ENCODE assay signal across 25 cellular contexts in genomic region chr5:10465726-10466125, GRCh38. TPM values are rescaled to one million over a fixed set of nuclear protein-coding genes. Genes with fewer than 3 reads are reported as not detected.
"Had no signal": no experiment of that assay in that cellular context is flagged by ENCODE, and none has a peak within 500 bp of the region (broad histone marks: within the 10 kb centered on the region; RNA-seq: fewer than 3 reads in every experiment).

No MANE protein-coding gene starts in this region.

- H3K4me1 ChIP-seq: colonic mucosa, gastrocnemius medialis had no signal

- H3K27ac Mint-ChIP-seq: dendritic cell treated with granulocyte-macrophage colony-stimulating factor and Interleukin-4, amounts not matched to agents 40 ng/mL and 50 ng/mL, for 4 days; effector memory CD8-positive, alpha-beta T cell; endodermal cell; mesothelial cell of epicardium had no signal

- H3K27me3 ChIP-seq: colonic mucosa, gastrocnemius medialis, heart right ventricle, left lung had no signal

- H3K4me3 Mint-ChIP-seq: dendritic cell treated with granulocyte-macrophage colony-stimulating factor and Interleukin-4, amounts not matched to agents 40 ng/mL and 50 ng/mL, for 4 days; effector memory CD8-positive, alpha-beta T cell; endodermal cell; mesothelial cell of epicardium had no signal

- H3K9me3 ChIP-seq: colonic mucosa, esophagus squamous epithelium, gastrocnemius medialis, heart right ventricle, left lung, lower lobe of right lung, mucosa of descending colon had no signal

- H3K4me3 ChIP-seq: colonic mucosa, esophagus squamous epithelium, gastrocnemius medialis, heart right ventricle, left lung, lower lobe of right lung, mucosa of descending colon had no signal

- ATAC-seq: effector memory CD8-positive, alpha-beta T cell; esophagus mucosa; gastrocnemius medialis; heart right ventricle; left cardiac atrium; left lung; left ventricle myocardium superior; lower lobe of right lung; mucosa of descending colon had no signal

- H3K27ac ChIP-seq: colonic mucosa, epithelial cell of prostate, esophagus squamous epithelium, gastrocnemius medialis, heart right ventricle, left lung, lower lobe of right lung had no signal

- H3K36me3 Mint-ChIP-seq: mesothelial cell of epicardium had no signal

- H3K9me3 Mint-ChIP-seq: dendritic cell treated with granulocyte-macrophage colony-stimulating factor and Interleukin-4, amounts not matched to agents 40 ng/mL and 50 ng/mL, for 4 days; effector memory CD8-positive, alpha-beta T cell; mesothelial cell of epicardium had no signal

- DNase-seq: colonic mucosa; cortex of kidney; effector CD8-positive, alpha-beta T cell; effector memory CD8-positive, alpha-beta T cell; endodermal cell; erythroblast; esophagus squamous epithelium; foreskin fibroblast; foreskin melanocyte; gastrocnemius medialis; glutamatergic neuron; head of caudate nucleus; heart right ventricle; hippocampal formation; left cardiac atrium; left lung; left ventricle myocardium superior; lower lobe of right lung; mesenchymal stem cell; mucosa of descending colon had no signal

- H3K36me3 ChIP-seq: colonic mucosa, esophagus squamous epithelium, gastrocnemius medialis, heart right ventricle, left lung, lower lobe of right lung had no signal

RNA-seq across cellular contexts. Expression of gene ROPN1L, which starts 24.0 kb away (rescaled TPM):
- total RNA-seq: colonic mucosa, esophagus mucosa, mucosa of descending colon had no signal
- polyA plus RNA-seq: keratinocyte had no signal
